Comparison of ENCODE assay signal across 16 cellular contexts in genomic region chrX:154083134-154083517, GRCh38. TPM values are rescaled to one million over a fixed set of nuclear protein-coding genes. Genes with fewer than 3 reads are reported as not detected.
A peak's percentile ranks its signal among the peaks of the same experiment; 100 is the strongest.
DNase-seq lines count a peak whose midpoint lies in the region; ATAC-seq, FAIRE-seq and TF ChIP-seq lines count a peak whose summit lies in the region.
"Had no signal": no experiment of that assay in that cellular context is flagged by ENCODE, and none has a peak within 500 bp of the region (broad histone marks: within the 10 kb centered on the region; RNA-seq: fewer than 3 reads in every experiment).

No MANE protein-coding gene starts in this region.

- DNase-seq in activated CD4-positive, alpha-beta T cell treated with anti-CD3 and anti-CD28 coated beads, Interleukin-2, amount 10 ng/mL, durations not matched to agents 7 days and 5 days = no peak
- DNase-seq in activated CD4-positive, alpha-beta T cell treated with anti-CD3 and anti-CD28 coated beads for 4 hours = no peak
- no peak for DNase-seq in activated CD8-positive, alpha-beta T cell treated with anti-CD3 and anti-CD28 coated beads, Interleukin-2, amount 10 ng/mL, durations not matched to agents 7 days and 5 days
- no peak for DNase-seq in left ventricle myocardium superior
- DNase-seq in HTR-8/SVneo (ENCODE audit: insufficient read length, low spot score) = no peak
- DNase-seq in colonic mucosa = no peak
- no peak for DNase-seq in SHP77 treated with DMSO at 0.1 percent for 48 hours (lab: John Stamatoyannopoulos, UW)
- DNase-seq: activated CD8-positive, alpha-beta memory T cell treated with anti-CD3 and anti-CD28 coated beads, Interleukin-2, amount 50 U/mL, for 4 hours; hippocampal formation; NCI-H446; stimulated activated CD4-positive, alpha-beta T cell treated with anti-CD3 and anti-CD28 coated beads, Interleukin-15, amount 100 ng/mL, for 24 hours; stimulated activated naive CD8-positive, alpha-beta T cell treated with anti-CD3 and anti-CD28 coated beads, Interleukin-15, amount 100 ng/mL, for 72 hours had no signal

- no peak for TF ChIP-seq CTCF in colonic mucosa (IDR thresholded peaks at IDR 0.05)

- no peaks in the 10 kb centered on the region for H3K4me1 ChIP-seq in colonic mucosa
- H3K4me1 ChIP-seq: HAP-1 had no signal

- CTCF ChIA-PET in activated CD4-positive, alpha-beta T cell treated with anti-CD3 and anti-CD28 coated beads, Interleukin-2, amount 10 ng/mL, durations not matched to agents 7 days and 5 days (lab: Charles Lee) = no interaction called here
- CTCF ChIA-PET in activated CD8-positive, alpha-beta T cell treated with anti-CD3 and anti-CD28 coated beads, Interleukin-2, amount 10 ng/mL, durations not matched to agents 7 days and 5 days (lab: Charles Lee) = no interaction called here

- H3K27ac Mint-ChIP-seq in activated CD4-positive, alpha-beta T cell treated with anti-CD3 and anti-CD28 coated beads, Interleukin-2, amount 10 ng/mL, durations not matched to agents 7 days and 5 days = peak overlapping the region; percentile 69
- H3K27ac Mint-ChIP-seq in activated CD8-positive, alpha-beta T cell treated with anti-CD3 and anti-CD28 coated beads, Interleukin-2, amount 10 ng/mL, durations not matched to agents 7 days and 5 days = no peak overlapping the region
- peak overlapping the region; percentile 78 for H3K27ac Mint-ChIP-seq in stimulated activated memory B cell treated with anti-CD40 and anti-IgM and Interleukin-4, amounts not matched to agents 10 μg/mL and 1 μg/mL and 100 μg/mL, for 72 hours

- no peaks in the 10 kb centered on the region for H3K27me3 ChIP-seq in colonic mucosa
- H3K27me3 ChIP-seq: SJSA1 had no signal

- H3K36me3 ChIP-seq in colonic mucosa = no peaks in the 10 kb centered on the region
- H3K36me3 ChIP-seq: SJSA1 had no signal

- H3K27me3 Mint-ChIP-seq in activated CD4-positive, alpha-beta T cell treated with anti-CD3 and anti-CD28 coated beads, Interleukin-2, amount 10 ng/mL, durations not matched to agents 7 days and 5 days = no peaks in the 10 kb centered on the region
- H3K27me3 Mint-ChIP-seq in activated CD8-positive, alpha-beta T cell treated with anti-CD3 and anti-CD28 coated beads, Interleukin-2, amount 10 ng/mL, durations not matched to agents 7 days and 5 days (ENCODE audit: low read depth) = no peaks in the 10 kb centered on the region
- no peaks in the 10 kb centered on the region for H3K27me3 Mint-ChIP-seq in stimulated activated memory B cell treated with anti-CD40 and anti-IgM and Interleukin-4, amounts not matched to agents 10 μg/mL and 1 μg/mL and 100 μg/mL, for 72 hours
- H3K27me3 Mint-ChIP-seq: stimulated activated naive CD8-positive, alpha-beta T cell treated with anti-CD3 and anti-CD28 coated beads, Interleukin-15, amount 100 ng/mL, for 72 hours had no signal

- no peaks in the 10 kb centered on the region for H3K9me3 ChIP-seq in colonic mucosa
- H3K9me3 ChIP-seq: HAP-1, SJSA1 had no signal

- POLR2A ChIA-PET in activated CD4-positive, alpha-beta T cell treated with anti-CD3 and anti-CD28 coated beads, Interleukin-2, amount 10 ng/mL, durations not matched to agents 7 days and 5 days (lab: Charles Lee) = no interaction called here
- POLR2A ChIA-PET in activated CD8-positive, alpha-beta T cell treated with anti-CD3 and anti-CD28 coated beads, Interleukin-2, amount 10 ng/mL, durations not matched to agents 7 days and 5 days (lab: Charles Lee) = no interaction called here

- no peaks in the 10 kb centered on the region for H3K9me3 Mint-ChIP-seq in activated CD4-positive, alpha-beta T cell treated with anti-CD3 and anti-CD28 coated beads, Interleukin-2, amount 10 ng/mL, durations not matched to agents 7 days and 5 days
- no peaks in the 10 kb centered on the region for H3K9me3 Mint-ChIP-seq in activated CD8-positive, alpha-beta T cell treated with anti-CD3 and anti-CD28 coated beads, Interleukin-2, amount 10 ng/mL, durations not matched to agents 7 days and 5 days (ENCODE audit: insufficient read depth)
- no peaks in the 10 kb centered on the region for H3K9me3 Mint-ChIP-seq in stimulated activated memory B cell treated with anti-CD40 and anti-IgM and Interleukin-4, amounts not matched to agents 10 μg/mL and 1 μg/mL and 100 μg/mL, for 72 hours
- H3K9me3 Mint-ChIP-seq: stimulated activated naive CD8-positive, alpha-beta T cell treated with anti-CD3 and anti-CD28 coated beads, Interleukin-15, amount 100 ng/mL, for 72 hours had no signal

- H3K4me1 Mint-ChIP-seq in activated CD4-positive, alpha-beta T cell treated with anti-CD3 and anti-CD28 coated beads, Interleukin-2, amount 10 ng/mL, durations not matched to agents 7 days and 5 days = peaks cover 28% of the 10 kb centered on the region
- H3K4me1 Mint-ChIP-seq in activated CD8-positive, alpha-beta T cell treated with anti-CD3 and anti-CD28 coated beads, Interleukin-2, amount 10 ng/mL, durations not matched to agents 7 days and 5 days (ENCODE audit: low read depth) = peaks cover 25% of the 10 kb centered on the region
- peaks cover 27% of the 10 kb centered on the region for H3K4me1 Mint-ChIP-seq in stimulated activated memory B cell treated with anti-CD40 and anti-IgM and Interleukin-4, amounts not matched to agents 10 μg/mL and 1 μg/mL and 100 μg/mL, for 72 hours

- H3K4me3 ChIP-seq in colonic mucosa = no peak overlapping the region
- H3K4me3 ChIP-seq: HAP-1, SJSA1 had no signal

- FAIRE-seq in HTR-8/SVneo (lab: Jason Lieb, UNC) = no peak
- FAIRE-seq: colon had no signal

- no peak overlapping the region for H3K27ac ChIP-seq in colonic mucosa

- intact Hi-C loops in left ventricle myocardium superior (cut with micrococcal nuclease) (no loop called here), colonic mucosa (cut with DNase I) (no loop called here)

- H3K36me3 Mint-ChIP-seq in activated CD4-positive, alpha-beta T cell treated with anti-CD3 and anti-CD28 coated beads, Interleukin-2, amount 10 ng/mL, durations not matched to agents 7 days and 5 days (ENCODE audit: low read depth) = peaks cover 35% of the 10 kb centered on the region
- peaks cover 40% of the 10 kb centered on the region for H3K36me3 Mint-ChIP-seq in activated CD8-positive, alpha-beta T cell treated with anti-CD3 and anti-CD28 coated beads, Interleukin-2, amount 10 ng/mL, durations not matched to agents 7 days and 5 days (ENCODE audit: low read depth)
- H3K36me3 Mint-ChIP-seq in stimulated activated memory B cell treated with anti-CD40 and anti-IgM and Interleukin-4, amounts not matched to agents 10 μg/mL and 1 μg/mL and 100 μg/mL, for 72 hours = peaks cover 31% of the 10 kb centered on the region

- H3K4me3 Mint-ChIP-seq in activated CD4-positive, alpha-beta T cell treated with anti-CD3 and anti-CD28 coated beads, Interleukin-2, amount 10 ng/mL, durations not matched to agents 7 days and 5 days = no peak overlapping the region
- H3K4me3 Mint-ChIP-seq in activated CD8-positive, alpha-beta T cell treated with anti-CD3 and anti-CD28 coated beads, Interleukin-2, amount 10 ng/mL, durations not matched to agents 7 days and 5 days = no peak overlapping the region
- H3K4me3 Mint-ChIP-seq in stimulated activated memory B cell treated with anti-CD40 and anti-IgM and Interleukin-4, amounts not matched to agents 10 μg/mL and 1 μg/mL and 100 μg/mL, for 72 hours = no peak overlapping the region

- peak; percentile 30 for ATAC-seq in activated CD8-positive, alpha-beta T cell treated with anti-CD3 and anti-CD28 coated beads, Interleukin-2, amount 10 ng/mL, durations not matched to agents 7 days and 5 days
- peak; percentile 60 for ATAC-seq in left ventricle myocardium superior
- ATAC-seq in stimulated activated memory B cell treated with anti-CD40 and anti-IgM and Interleukin-4, amounts not matched to agents 10 μg/mL and 1 μg/mL and 100 μg/mL, for 72 hours = no peak
- ATAC-seq: stimulated activated naive CD8-positive, alpha-beta T cell treated with anti-CD3 and anti-CD28 coated beads, Interleukin-15, amount 100 ng/mL, for 72 hours had no signal

- no peak overlapping the region for H3K9ac ChIP-seq in colonic mucosa (ENCODE audit: low read depth in 2 of 2, low read length in 2 of 2)

RNA-seq across cellular contexts. Expression of gene MECP2, which starts 14.4 kb away (rescaled TPM):
- 10 to 100 TPM; 64.2 to 72.4 TPM for total RNA-seq in activated CD4-positive, alpha-beta T cell treated with anti-CD3 and anti-CD28 coated beads, Interleukin-2, amount 10 ng/mL, durations not matched to agents 7 days and 5 days
- total RNA-seq in activated CD8-positive, alpha-beta T cell treated with anti-CD3 and anti-CD28 coated beads, Interleukin-2, amount 10 ng/mL, durations not matched to agents 7 days and 5 days = 10 to 100 TPM; 65.4 to 65.5 TPM
- 35.9 TPM for total RNA-seq in left ventricle myocardium superior
- total RNA-seq in colonic mucosa = 10 to 100 TPM; 28.3 to 29.7 TPM
